ENCODE assay signal across 1 cellular context in the genomic region with DNA sequence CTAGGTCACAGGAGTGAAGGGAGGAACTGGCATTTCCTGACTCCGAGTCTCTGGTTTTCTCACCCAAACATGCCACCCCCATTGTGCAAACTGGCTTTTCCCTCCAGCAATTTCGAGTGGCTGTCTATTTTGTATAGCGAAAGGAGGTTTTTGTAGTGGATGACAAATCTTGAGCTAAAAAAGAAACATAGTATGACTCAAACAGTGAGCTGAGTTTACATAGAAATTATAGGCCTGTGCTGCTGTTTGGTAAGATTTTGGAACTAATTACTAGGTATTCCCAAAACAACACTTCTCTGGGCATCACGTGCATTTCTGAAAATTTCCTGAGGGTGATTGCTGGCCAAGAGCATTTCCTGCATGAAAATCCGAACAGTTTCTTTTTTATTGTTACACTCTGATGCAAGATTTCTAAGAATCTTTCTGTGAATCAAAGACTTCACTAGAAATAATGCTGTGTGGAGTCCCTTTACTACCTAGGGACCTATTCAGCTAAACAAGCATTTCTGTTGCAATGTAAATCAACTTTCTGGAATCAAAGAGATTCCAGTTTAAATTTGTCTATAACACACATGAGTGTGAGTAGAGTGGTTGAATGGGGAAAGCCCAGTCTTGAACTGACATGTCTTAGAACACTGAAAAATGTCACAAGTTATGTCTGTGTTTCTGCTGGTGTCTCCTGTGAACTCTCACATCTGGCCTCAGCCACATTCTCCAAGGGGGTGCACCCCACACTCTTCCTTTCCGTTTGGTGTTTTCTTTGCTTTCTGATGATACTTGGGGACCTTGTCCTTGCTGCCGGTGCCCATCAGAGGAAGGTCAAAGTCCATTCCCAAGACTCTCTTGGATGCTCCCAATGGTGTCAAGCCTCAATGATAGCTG.
TF ChIP-seq lines count a peak whose summit lies in the region.

No MANE protein-coding gene starts in this region.

TF ChIP-seq in GM23338, 12 proteins besides CTCF, POLR2A, EP300 and RAD21 (continued from another document):
- TF ChIP-seq ETS1 (IDR thresholded peaks at IDR 0.05): no peak
- TF ChIP-seq EZH2 (IDR thresholded peaks at IDR 0.05; ENCODE audit: low read depth, unreplicated experiment): no peak
TF ChIP-seq in GM23338: peak in this region for 0.
